ENCODE assay signal across 24 cellular contexts in the genomic region with DNA sequence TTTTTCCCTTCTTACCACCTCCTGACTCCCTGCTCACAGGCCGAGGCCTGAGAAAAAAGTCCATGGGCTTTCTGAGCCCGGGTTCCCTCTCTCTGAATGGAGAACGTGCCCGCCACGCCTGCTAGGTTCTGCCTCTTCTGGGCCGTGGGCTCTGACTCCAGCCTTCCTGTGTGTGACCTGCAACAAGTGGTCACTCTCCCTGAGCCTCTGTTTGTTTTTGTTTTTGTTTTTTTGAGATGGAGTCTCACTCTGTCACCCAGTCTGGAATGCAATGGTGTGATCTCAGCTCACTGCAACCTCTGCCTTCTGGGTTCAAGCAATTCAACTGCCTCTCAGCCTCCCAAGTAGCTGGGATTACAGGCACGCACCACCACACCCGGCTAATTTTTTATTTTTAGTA. TPM values are rescaled to one million over a fixed set of nuclear protein-coding genes. Genes with fewer than 3 reads are reported as not detected.
A peak's percentile ranks its signal among the peaks of the same experiment; 100 is the strongest.
DNase-seq lines count a peak whose midpoint lies in the region; ATAC-seq and TF ChIP-seq lines count a peak whose summit lies in the region.
"Had no signal": no experiment of that assay in that cellular context is flagged by ENCODE, and none has a peak within 500 bp of the region (broad histone marks: within the 10 kb centered on the region; RNA-seq: fewer than 3 reads in every experiment).

No MANE protein-coding gene starts in this region.

- in situ Hi-C loops in gastrocnemius medialis (cut with MboI; ENCODE audit: low sequenced_read_pairs in 4 of 4), result no loop called here

- WGBS in endodermal cell (ENCODE audit: insufficient coverage in 1 of 2, insufficient read length in 1 of 2), 2 experiments, result 91 to 96% methylated on average over 6 to 8 of the region's 8 CpGs

- no peaks in the 10 kb centered on the region for H3K9me3 Mint-ChIP-seq in endodermal cell
- H3K9me3 Mint-ChIP-seq in neural progenitor cell, result no peaks in the 10 kb centered on the region
- H3K9me3 Mint-ChIP-seq: CD14-positive monocyte; CD8-positive, alpha-beta memory T cell had no signal

- peaks cover 3% of the 10 kb centered on the region for H3K27me3 Mint-ChIP-seq in endodermal cell (ENCODE audit: insufficient read depth)
- H3K27me3 Mint-ChIP-seq in neural progenitor cell (ENCODE audit: insufficient read depth, low read depth), result peaks cover 4% of the 10 kb centered on the region

- no peak overlapping the region for H3K4me2 ChIP-seq in neural progenitor cell
- H3K4me2 ChIP-seq in osteoblast (ENCODE audit: insufficient read depth, low read length), result no peak overlapping the region
- H3K4me2 ChIP-seq: BLaER1 had no signal

- H3K36me3 ChIP-seq in HEK293 (ENCODE audit: control insufficient read depth in 2 of 2, insufficient read depth in 1 of 2, low read length in 2 of 2) (no peaks in the 10 kb centered on the region), endodermal cell (ENCODE audit: control insufficient read depth, insufficient read depth, low read length) (no peaks in the 10 kb centered on the region), neural progenitor cell (no peaks in the 10 kb centered on the region), osteoblast (ENCODE audit: insufficient read depth, low read length) (no peaks in the 10 kb centered on the region), gastrocnemius medialis (no peaks in the 10 kb centered on the region)
- H3K36me3 ChIP-seq: BE2C, BLaER1 had no signal

- H3K79me2 ChIP-seq in neural progenitor cell (ENCODE audit: low read depth), result no peaks in the 10 kb centered on the region
- H3K79me2 ChIP-seq in osteoblast (ENCODE audit: insufficient read depth, low read length), result no peaks in the 10 kb centered on the region

- peaks cover 2% of the 10 kb centered on the region for H4K20me1 ChIP-seq in neural progenitor cell (ENCODE audit: low read depth)
- no peaks in the 10 kb centered on the region for H4K20me1 ChIP-seq in osteoblast (ENCODE audit: insufficient read depth, low read length)
- H4K20me1 ChIP-seq: BLaER1 had no signal

- H3K4me3 ChIP-seq in HEK293 (ENCODE audit: low read depth, low read length) (no peak overlapping the region), endodermal cell (ENCODE audit: low read length) (no peak overlapping the region), neural progenitor cell (no peak overlapping the region), osteoblast (ENCODE audit: insufficient read depth, low read length) (no peak overlapping the region), gastrocnemius medialis (no peak overlapping the region)
- H3K4me3 ChIP-seq: BLaER1, GM12878 had no signal

- intact Hi-C loops in gastrocnemius medialis (cut with DNase I; ENCODE audit: low total_unique reads), result no loop called here

- H3K27me3 ChIP-seq in endodermal cell (ENCODE audit: control insufficient read depth, insufficient read depth, low read length, poor library complexity, severe bottlenecking) (no peaks in the 10 kb centered on the region), neural progenitor cell (no peaks in the 10 kb centered on the region), osteoblast (ENCODE audit: insufficient read depth, low read length) (peaks cover 7% of the 10 kb centered on the region), gastrocnemius medialis (peaks cover 4 to 34% (median 9%) of the 10 kb centered on the region in 3 donors)
- H3K27me3 ChIP-seq: BE2C, BLaER1 had no signal

- H3K9me3 ChIP-seq in HEK293 (ENCODE audit: control insufficient read depth, insufficient read depth, low read depth, low read length) (no peaks in the 10 kb centered on the region), endodermal cell (ENCODE audit: control insufficient read depth, low read length) (no peaks in the 10 kb centered on the region), neural progenitor cell (ENCODE audit: low read depth) (no peaks in the 10 kb centered on the region), osteoblast (ENCODE audit: low read depth, low read length) (no peaks in the 10 kb centered on the region), gastrocnemius medialis (no peaks in the 10 kb centered on the region)
- H3K9me3 ChIP-seq: BE2C, BLaER1 had no signal

- CTCF ChIA-PET in HEK293 (lab: Yijun Ruan, JAX), result no interaction called here

- H3K27ac Mint-ChIP-seq in endodermal cell (peak overlapping the region; percentile 46), neural progenitor cell (peak overlapping the region; percentile 81)
- H3K27ac Mint-ChIP-seq: CD14-positive monocyte; CD4-positive, CD25-positive, alpha-beta regulatory T cell; CD8-positive, alpha-beta memory T cell had no signal

- TF ChIP-seq CTCF in HEK293 (tag by site-specific recombination; IDR thresholded peaks at IDR 0.05) (no peak), endodermal cell (conservative IDR thresholded peaks at IDR 0.05) (no peak), neural progenitor cell (IDR thresholded peaks at IDR 0.05) (no peak), osteoblast (IDR thresholded peaks at IDR 0.05; ENCODE audit: extremely low read depth, low read depth, low read length) (no peak), gastrocnemius medialis (IDR thresholded peaks at IDR 0.05 in 4 of 5, conservative IDR thresholded peaks at IDR 0.05 in 1 of 5) (no peak)

- POLR2A ChIA-PET in HEK293 (lab: Yijun Ruan, JAX), result no interaction called here

- no peaks in the 10 kb centered on the region for H3F3A ChIP-seq in neural progenitor cell (ENCODE audit: low read depth)

- no peak overlapping the region for H3K9ac ChIP-seq in endodermal cell (ENCODE audit: extremely low read depth, low read length, poor library complexity, severe bottlenecking)
- H3K9ac ChIP-seq in neural progenitor cell, result no peak overlapping the region
- H3K9ac ChIP-seq: BLaER1 had no signal

- H3K27ac ChIP-seq in HEK293 (ENCODE audit: extremely low read depth, low read depth, low read length), result no peak overlapping the region
- no peak overlapping the region for H3K27ac ChIP-seq in endodermal cell (ENCODE audit: low read depth, low read length)
- no peak overlapping the region for H3K27ac ChIP-seq in neural progenitor cell
- no peak overlapping the region for H3K27ac ChIP-seq in osteoblast (ENCODE audit: low read depth, low read length)
- H3K27ac ChIP-seq in gastrocnemius medialis, result no peak overlapping the region
- H3K27ac ChIP-seq: BLaER1 had no signal

- DNase-seq in endodermal cell (no peak), neural progenitor cell (ENCODE audit: low spot score) (no peak), osteoblast (ENCODE audit: insufficient read length, low spot score, missing footprints) (peak; percentile 47), gastrocnemius medialis (no peak), AG08396 (ENCODE audit: low spot score) (no peak), epidermal melanocyte (ENCODE audit: insufficient read length, low spot score) (no peak)
- DNase-seq: 8988T; BE2C; C1 segment of cervical spinal cord; CD4-positive, alpha-beta memory T cell; CD4-positive, CD25-positive, alpha-beta regulatory T cell; CD8-positive, alpha-beta memory T cell; COR-L47; DMS 273 treated with DMSO at 0.1 percent for 48 hours; DMS153; DMS53; DMS79; DND-41; EL; GDM1 had no signal

- H3K4me3 Mint-ChIP-seq in endodermal cell (no peak overlapping the region), neural progenitor cell (no peak overlapping the region)
- H3K4me3 Mint-ChIP-seq: CD14-positive monocyte; CD4-positive, alpha-beta memory T cell; CD4-positive, CD25-positive, alpha-beta regulatory T cell; CD8-positive, alpha-beta memory T cell had no signal

- no peak for ATAC-seq in gastrocnemius medialis
- ATAC-seq: GM12878 had no signal

- H3K4me1 Mint-ChIP-seq in endodermal cell, result no peaks in the 10 kb centered on the region
- peaks cover 29% of the 10 kb centered on the region for H3K4me1 Mint-ChIP-seq in neural progenitor cell
- H3K4me1 Mint-ChIP-seq: CD14-positive monocyte; CD4-positive, alpha-beta memory T cell; CD4-positive, CD25-positive, alpha-beta regulatory T cell; CD8-positive, alpha-beta memory T cell had no signal

- H2AFZ ChIP-seq in neural progenitor cell (replicated peaks), result no peak overlapping the region
- no peak overlapping the region for H2AFZ ChIP-seq in osteoblast (ENCODE audit: low read length)

- no peak for TF ChIP-seq POLR2A in gastrocnemius medialis (IDR thresholded peaks at IDR 0.05)

- H3K36me3 Mint-ChIP-seq in endodermal cell (ENCODE audit: low read depth) (no peaks in the 10 kb centered on the region), neural progenitor cell (no peaks in the 10 kb centered on the region)
- H3K36me3 Mint-ChIP-seq: CD14-positive monocyte; CD4-positive, alpha-beta memory T cell; CD4-positive, CD25-positive, alpha-beta regulatory T cell; CD8-positive, alpha-beta memory T cell had no signal

- no peaks in the 10 kb centered on the region for H3K4me1 ChIP-seq in HEK293 (ENCODE audit: control insufficient read depth, insufficient read depth, low read length)
- no peaks in the 10 kb centered on the region for H3K4me1 ChIP-seq in endodermal cell (ENCODE audit: control insufficient read depth, insufficient read depth, low read length)
- H3K4me1 ChIP-seq in neural progenitor cell, result no peaks in the 10 kb centered on the region
- H3K4me1 ChIP-seq in osteoblast (ENCODE audit: insufficient read depth, low read length), result no peaks in the 10 kb centered on the region
- no peaks in the 10 kb centered on the region for H3K4me1 ChIP-seq in gastrocnemius medialis

TF ChIP-seq in HEK293, 187 proteins besides CTCF, POLR2A, EP300 and RAD21:
- TF ChIP-seq, protein P1, sequence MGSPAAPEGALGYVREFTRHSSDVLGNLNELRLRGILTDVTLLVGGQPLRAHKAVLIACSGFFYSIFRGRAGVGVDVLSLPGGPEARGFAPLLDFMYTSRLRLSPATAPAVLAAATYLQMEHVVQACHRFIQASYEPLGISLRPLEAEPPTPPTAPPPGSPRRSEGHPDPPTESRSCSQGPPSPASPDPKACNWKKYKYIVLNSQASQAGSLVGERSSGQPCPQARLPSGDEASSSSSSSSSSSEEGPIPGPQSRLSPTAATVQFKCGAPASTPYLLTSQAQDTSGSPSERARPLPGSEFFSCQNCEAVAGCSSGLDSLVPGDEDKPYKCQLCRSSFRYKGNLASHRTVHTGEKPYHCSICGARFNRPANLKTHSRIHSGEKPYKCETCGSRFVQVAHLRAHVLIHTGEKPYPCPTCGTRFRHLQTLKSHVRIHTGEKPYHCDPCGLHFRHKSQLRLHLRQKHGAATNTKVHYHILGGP (tag by site-specific recombination; IDR thresholded peaks at IDR 0.05), result no peak
- TF ChIP-seq SCRT1 (tag by site-specific recombination; IDR thresholded peaks at IDR 0.05; ENCODE audit: borderline replicate concordance) (peak; percentile 54; the same call in 1 of the 2 replicates), SCRT2 (tag by site-specific recombination; IDR thresholded peaks at IDR 0.05) (peak; percentile 91)

RNA-seq across cellular contexts. Expression of a gene that starts 17.9 kb away (rescaled TPM):
- 1 to 10 TPM; 1.4 to 2.9 TPM for total RNA-seq in endodermal cell
- polyA plus RNA-seq in endodermal cell (2013, experiment 1 of 2), result 27.8 TPM
- polyA plus RNA-seq in endodermal cell (2013, experiment 2 of 2), result 22.4 TPM
- total RNA-seq in neural progenitor cell (ENCODE audit: low replicate concordance), result 2.9 and 13.8 TPM in 2 replicates
- total RNA-seq in osteoblast, result 2.5 and 2.9 TPM in 2 replicates
- total RNA-seq in gastrocnemius medialis, result 1 to 10 TPM in 3 of 4 donors, not detected in 1; 1.6 to 2.6 (median 2.4) TPM
- total RNA-seq: CD4-positive, alpha-beta memory T cell; CD4-positive, CD25-positive, alpha-beta regulatory T cell; CD8-positive, alpha-beta memory T cell had no signal
- polyA plus RNA-seq: CD14-positive monocyte; CD4-positive, alpha-beta memory T cell; CD4-positive, CD25-positive, alpha-beta regulatory T cell; CD8-positive, alpha-beta memory T cell had no signal
